16 cellular contexts compared by ENCODE assay signal in the genomic region with DNA sequence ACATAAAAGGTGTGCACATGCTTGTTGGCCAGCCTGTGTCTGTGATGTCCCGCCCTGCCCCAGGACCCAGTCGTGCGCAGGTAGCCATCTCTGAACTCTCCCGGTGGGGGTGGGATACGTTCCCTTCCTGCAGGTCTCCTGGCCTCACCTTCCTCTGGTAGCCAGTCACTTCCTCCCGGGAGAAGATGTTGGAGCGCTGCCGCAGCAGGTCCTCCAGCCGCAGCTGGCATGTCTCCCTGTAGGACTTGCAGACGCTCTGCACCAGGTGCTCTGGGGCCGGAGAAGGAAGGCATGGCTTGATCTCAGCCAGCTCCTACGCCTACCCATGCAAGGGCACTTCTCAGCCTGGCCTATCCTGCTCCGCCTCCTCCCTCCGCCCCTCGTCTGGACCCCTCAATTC. TPM values are rescaled to one million over a fixed set of nuclear protein-coding genes. Genes with fewer than 3 reads are reported as not detected.
DNase-seq lines count a peak whose midpoint lies in the region; ATAC-seq and TF ChIP-seq lines count a peak whose summit lies in the region.
"Had no signal": no experiment of that assay in that cellular context is flagged by ENCODE, and none has a peak within 500 bp of the region (broad histone marks: within the 10 kb centered on the region; RNA-seq: fewer than 3 reads in every experiment).

No MANE protein-coding gene starts in this region.

- no peaks in the 10 kb centered on the region for H3K9me3 ChIP-seq in BLaER1
- H3K9me3 ChIP-seq in CD8-positive, alpha-beta memory T cell (ENCODE audit: low read length) = no peaks in the 10 kb centered on the region
- no peaks in the 10 kb centered on the region for H3K9me3 ChIP-seq in neuronal stem cell (replicated peaks in 1 of 2; ENCODE audit: control insufficient read depth in 2 of 2, insufficient read depth in 1 of 2, low read depth in 1 of 2, low read length in 2 of 2)
- no peaks in the 10 kb centered on the region for H3K9me3 ChIP-seq in hepatocyte (ENCODE audit: low read depth)
- H3K9me3 ChIP-seq: Caco-2 had no signal

- DNase-seq in CD8-positive, alpha-beta memory T cell = peak in 1 of 5 donors; percentile 40
- no peak for DNase-seq in neuronal stem cell (ENCODE audit: low spot score)
- no peak for DNase-seq in activated effector memory CD4-positive, alpha-beta T cell treated with Interleukin-2 at 50 U/mL for 16 hours
- no peak for DNase-seq in NCI-H2171 (lab: John Stamatoyannopoulos, UW)
- DNase-seq in hepatocyte (ENCODE audit: low spot score) = no peak
- DNase-seq: 8988T; AML-193; Caco-2; CD8-positive, alpha-beta T cell; DMS79; H7 had no signal

- POLR2A ChIA-PET in CD8-positive, alpha-beta memory T cell (lab: Charles Lee) = no interaction called here

- peak overlapping the region; percentile 40 for H3K18ac ChIP-seq in neuronal stem cell (ENCODE audit: low read length)

- H4K91ac ChIP-seq in neuronal stem cell (ENCODE audit: low read depth, low read length, poor library complexity) = no peak overlapping the region

- peaks cover 0 to 4% (median 4%) of the 10 kb centered on the region in 3 donors for H3K36me3 Mint-ChIP-seq in CD8-positive, alpha-beta memory T cell
- peaks cover 100% of the 10 kb centered on the region for H3K36me3 Mint-ChIP-seq in activated T-helper 17 cell treated with anti-CD3 and anti-CD28 coated beads, Interleukin-2, amount 50 U/mL, for 72 hours (ENCODE audit: low read depth)
- H3K36me3 Mint-ChIP-seq: CD8-positive, alpha-beta T cell had no signal

- ATAC-seq in activated T-helper 17 cell treated with anti-CD3 and anti-CD28 coated beads, Interleukin-2, amount 50 U/mL, for 72 hours (replicated peaks) = no peak
- no peak for ATAC-seq in GM21390 (IDR thresholded peaks at IDR 0.05; ENCODE audit: unreplicated experiment)
- ATAC-seq: CD8-positive, alpha-beta T cell; GM23338; HepG2 had no signal

- CTCF ChIA-PET in CD8-positive, alpha-beta memory T cell (lab: Charles Lee) = interaction anchor here (1.3 to 2.9 kb wide), 2 partner anchors 10 to 23 kb away, joined by 3 to 10 read pairs; no protein-coding TSS in a partner anchor

- no peak overlapping the region for H2BK120ac ChIP-seq in neuronal stem cell (ENCODE audit: low read depth, low read length)

- H3K27ac ChIP-seq in BLaER1 (no peak overlapping the region), neuronal stem cell (replicated peaks; ENCODE audit: low read length) (no peak overlapping the region), hepatocyte (no peak overlapping the region)
- no peak overlapping the region for H3K27ac ChIP-seq in CD8-positive, alpha-beta memory T cell (ENCODE audit: low read depth, low read length)

- H3K4me3 ChIP-seq in BLaER1 (no peak overlapping the region), neuronal stem cell (ENCODE audit: low read length in 2 of 2) (no peak overlapping the region), hepatocyte (no peak overlapping the region)
- no peak overlapping the region for H3K4me3 ChIP-seq in CD8-positive, alpha-beta memory T cell (ENCODE audit: low read length)
- H3K4me3 ChIP-seq: GM23338 had no signal

- H4K8ac ChIP-seq in neuronal stem cell (ENCODE audit: low read depth, low read length) = no peak overlapping the region

- H3K9ac ChIP-seq in BLaER1 (no peak overlapping the region), neuronal stem cell (ENCODE audit: low read depth, low read length, poor library complexity) (no peak overlapping the region)

- H3K4me2 ChIP-seq in BLaER1 (peak overlapping the region; percentile 86), neuronal stem cell (ENCODE audit: insufficient read depth, low read length, poor library complexity, severe bottlenecking) (no peak overlapping the region), hepatocyte (no peak overlapping the region)
- H3K4me2 ChIP-seq: GM23338 had no signal

- no peaks in the 10 kb centered on the region for H3K79me2 ChIP-seq in hepatocyte

- H2BK15ac ChIP-seq in neuronal stem cell (ENCODE audit: low read length) = peak overlapping the region; percentile 14

- H3K79me1 ChIP-seq in neuronal stem cell (ENCODE audit: low read depth, low read length) = no peaks in the 10 kb centered on the region

- H3K27ac Mint-ChIP-seq in CD8-positive, alpha-beta memory T cell = peak overlapping the region in 7 of 8 donors; percentile 41 to 98 (median 79)
- H3K27ac Mint-ChIP-seq in activated T-helper 17 cell treated with anti-CD3 and anti-CD28 coated beads, Interleukin-2, amount 50 U/mL, for 72 hours = peak overlapping the region; percentile 93
- H3K27ac Mint-ChIP-seq: CD8-positive, alpha-beta T cell; GM23338 had no signal

- H4K20me1 ChIP-seq in BLaER1 (no peaks in the 10 kb centered on the region), hepatocyte (ENCODE audit: insufficient read depth, poor library complexity, severe bottlenecking) (no peaks in the 10 kb centered on the region)

- peak overlapping the region in 4 of 7 donors; percentile 11 to 61 (median 39) for H3K4me3 Mint-ChIP-seq in CD8-positive, alpha-beta memory T cell
- H3K4me3 Mint-ChIP-seq in activated T-helper 17 cell treated with anti-CD3 and anti-CD28 coated beads, Interleukin-2, amount 50 U/mL, for 72 hours = peak overlapping the region; percentile 28
- H3K4me3 Mint-ChIP-seq: GM23338 had no signal

- H2BK5ac ChIP-seq in neuronal stem cell (ENCODE audit: low read length) = no peak overlapping the region

- H3K27me3 Mint-ChIP-seq in CD8-positive, alpha-beta memory T cell = no peaks in the 10 kb centered on the region
- no peaks in the 10 kb centered on the region for H3K27me3 Mint-ChIP-seq in activated T-helper 17 cell treated with anti-CD3 and anti-CD28 coated beads, Interleukin-2, amount 50 U/mL, for 72 hours

- TF ChIP-seq CTCF in hepatocyte (IDR thresholded peaks at IDR 0.05; ENCODE audit: poor library complexity) = no peak

- no peaks in the 10 kb centered on the region for H3K9me3 Mint-ChIP-seq in CD8-positive, alpha-beta memory T cell
- H3K9me3 Mint-ChIP-seq in activated T-helper 17 cell treated with anti-CD3 and anti-CD28 coated beads, Interleukin-2, amount 50 U/mL, for 72 hours = no peaks in the 10 kb centered on the region
- H3K9me3 Mint-ChIP-seq: CD8-positive, alpha-beta T cell; GM23338 had no signal

- no peaks in the 10 kb centered on the region for H3K27me3 ChIP-seq in BLaER1
- no peaks in the 10 kb centered on the region for H3K27me3 ChIP-seq in CD8-positive, alpha-beta memory T cell (ENCODE audit: insufficient read depth, low read length, poor library complexity, severe bottlenecking)
- peaks cover 0 to 86% (median 0%) of the 10 kb centered on the region in 3 experiments for H3K27me3 ChIP-seq in neuronal stem cell (ENCODE audit: control insufficient read depth in 3 of 3, insufficient read depth in 3 of 3, low read depth in 1 of 3, low read length in 3 of 3)
- H3K27me3 ChIP-seq in hepatocyte = no peaks in the 10 kb centered on the region

- H2AK5ac ChIP-seq in neuronal stem cell (ENCODE audit: low read depth, low read length) = no peak overlapping the region

- no CpG with 5 or more reads among the region's 15 CpGs for WGBS in neuronal stem cell (ENCODE audit: extremely low coverage in 2 of 2, insufficient read length in 2 of 2, insufficient replicate concordance in 1 of 2), 2 donors
- WGBS in hepatocyte (ENCODE audit: low lambda C conversion rate, missing lambda C conversion rate) = 91% methylated on average over 15 of the region's 15 CpGs

- H3K4me1 Mint-ChIP-seq in CD8-positive, alpha-beta memory T cell = peaks cover 61 to 76% (median 65%) of the 10 kb centered on the region in 3 donors
- H3K4me1 Mint-ChIP-seq in activated T-helper 17 cell treated with anti-CD3 and anti-CD28 coated beads, Interleukin-2, amount 50 U/mL, for 72 hours = peaks cover 50% of the 10 kb centered on the region

- peak overlapping the region; percentile 32 for H3K14ac ChIP-seq in neuronal stem cell (ENCODE audit: low read length)

- no peaks in the 10 kb centered on the region for H3K9me2 ChIP-seq in hepatocyte (replicated peaks; ENCODE audit: insufficient read depth)

- no peak overlapping the region for H3K4ac ChIP-seq in neuronal stem cell (ENCODE audit: low read length)

- H2AFZ ChIP-seq in neuronal stem cell (ENCODE audit: low read length) = no peak overlapping the region
- no peak overlapping the region for H2AFZ ChIP-seq in hepatocyte
- H2AFZ ChIP-seq: GM23338 had no signal

- H3K23ac ChIP-seq in neuronal stem cell (ENCODE audit: low read depth, low read length, poor library complexity) = peak overlapping the region; percentile 1

- H2BK12ac ChIP-seq in neuronal stem cell (ENCODE audit: low read length) = no peak overlapping the region

- H3K4me1 ChIP-seq in BLaER1 (peaks cover 72% of the 10 kb centered on the region), neuronal stem cell (ENCODE audit: control insufficient read depth in 2 of 2, insufficient read depth in 1 of 2, low read depth in 1 of 2, low read length in 2 of 2) (peaks cover 0 to 4% of the 10 kb centered on the region in 2 donors), hepatocyte (ENCODE audit: insufficient read depth) (no peaks in the 10 kb centered on the region)
- peaks cover 37% of the 10 kb centered on the region for H3K4me1 ChIP-seq in CD8-positive, alpha-beta memory T cell (ENCODE audit: insufficient read depth, low read length)
- H3K4me1 ChIP-seq: Caco-2 had no signal

- no peaks in the 10 kb centered on the region for H3K36me3 ChIP-seq in BLaER1
- no peaks in the 10 kb centered on the region for H3K36me3 ChIP-seq in CD8-positive, alpha-beta memory T cell (ENCODE audit: insufficient read depth, low read length)
- no peaks in the 10 kb centered on the region for H3K36me3 ChIP-seq in neuronal stem cell (replicated peaks in 1 of 2; ENCODE audit: control insufficient read depth in 2 of 2, insufficient read depth in 2 of 2, low read length in 2 of 2)
- H3K36me3 ChIP-seq in hepatocyte (replicated peaks; ENCODE audit: insufficient read depth, low read depth) = no peaks in the 10 kb centered on the region

RNA-seq across cellular contexts. Expression of a gene that starts 9.2 kb away (rescaled TPM):
- under 1 TPM in 1 of 2 experiments, not detected in 1; 0.09 TPM for total RNA-seq in CD8-positive, alpha-beta memory T cell
- 0.28 TPM for polyA plus RNA-seq in CD8-positive, alpha-beta memory T cell
- total RNA-seq in activated T-helper 17 cell treated with anti-CD3 and anti-CD28 coated beads, Interleukin-2, amount 50 U/mL, for 72 hours = 1 to 10 TPM; 1.3 to 4.0 TPM
- not detected for polyA plus RNA-seq in neuronal stem cell (2013, experiment 1 of 2)
- polyA plus RNA-seq in neuronal stem cell (2013, experiment 2 of 2) = not detected
- total RNA-seq in hepatocyte = not detected in 2 replicates
- polyA plus RNA-seq in hepatocyte = not detected in 2 replicates
- total RNA-seq: Caco-2, GM23338 had no signal
- polyA plus RNA-seq: GM23338 had no signal

RNA-seq across cellular contexts. Expression of a gene that starts 17.2 kb away (rescaled TPM):
- 1 to 10 TPM; 1.3 to 1.5 TPM for total RNA-seq in CD8-positive, alpha-beta memory T cell
- 46.4 TPM for polyA plus RNA-seq in CD8-positive, alpha-beta memory T cell
- 10 to 100 TPM; 39.5 to 55.2 TPM for total RNA-seq in activated T-helper 17 cell treated with anti-CD3 and anti-CD28 coated beads, Interleukin-2, amount 50 U/mL, for 72 hours
- 0.01 TPM for polyA plus RNA-seq in neuronal stem cell (2013, experiment 1 of 2)
- 0.01 TPM for polyA plus RNA-seq in neuronal stem cell (2013, experiment 2 of 2)
- total RNA-seq in hepatocyte = 1.2 and 1.3 TPM in 2 replicates
- 0.60 TPM in 1 of 2 replicates, not detected in the other for polyA plus RNA-seq in hepatocyte
- total RNA-seq: Caco-2 had no signal

RNA-seq across cellular contexts. Expression of a gene that starts 24.1 kb away (rescaled TPM):
- 10 to 100 TPM; 16.4 to 17.4 TPM for total RNA-seq in CD8-positive, alpha-beta memory T cell
- 20.5 TPM for polyA plus RNA-seq in CD8-positive, alpha-beta memory T cell
- 10 to 100 TPM; 20.3 to 21.8 TPM for total RNA-seq in activated T-helper 17 cell treated with anti-CD3 and anti-CD28 coated beads, Interleukin-2, amount 50 U/mL, for 72 hours
- polyA plus RNA-seq in neuronal stem cell (2013, experiment 1 of 2) = 16.6 TPM
- polyA plus RNA-seq in neuronal stem cell (2013, experiment 2 of 2) = 15.8 TPM
- 3.4 and 3.8 TPM in 2 replicates for total RNA-seq in hepatocyte
- 1.6 and 1.8 TPM in 2 replicates for polyA plus RNA-seq in hepatocyte

RNA-seq across cellular contexts. Expression of a gene that starts 25.2 kb away (rescaled TPM):
- total RNA-seq in CD8-positive, alpha-beta memory T cell = 1 to 10 TPM; 1.9 to 2.0 TPM
- polyA plus RNA-seq in CD8-positive, alpha-beta memory T cell = 3.7 TPM
- total RNA-seq in activated T-helper 17 cell treated with anti-CD3 and anti-CD28 coated beads, Interleukin-2, amount 50 U/mL, for 72 hours = 1 to 10 TPM; 3.9 to 5.6 TPM
- 0.17 TPM for polyA plus RNA-seq in neuronal stem cell (2013, experiment 1 of 2)
- 0.17 TPM for polyA plus RNA-seq in neuronal stem cell (2013, experiment 2 of 2)
- 0.72 TPM in 1 of 2 replicates, not detected in the other for total RNA-seq in hepatocyte
- 0.96 and 1.1 TPM in 2 replicates for polyA plus RNA-seq in hepatocyte
- total RNA-seq: HepG2 had no signal
- polyA plus RNA-seq: HepG2 had no signal

RNA-seq across cellular contexts. Expression of a gene that starts 39.1 kb away (rescaled TPM):
- not detected for total RNA-seq in CD8-positive, alpha-beta memory T cell
- 0.38 TPM for polyA plus RNA-seq in CD8-positive, alpha-beta memory T cell
- not detected for total RNA-seq in activated T-helper 17 cell treated with anti-CD3 and anti-CD28 coated beads, Interleukin-2, amount 50 U/mL, for 72 hours
- not detected for polyA plus RNA-seq in neuronal stem cell (2013, experiment 1 of 2)
- polyA plus RNA-seq in neuronal stem cell (2013, experiment 2 of 2) = not detected
- not detected in 2 replicates for total RNA-seq in hepatocyte
- polyA plus RNA-seq in hepatocyte = 0.21 and 0.32 TPM in 2 replicates
- total RNA-seq: Caco-2; CD8-positive, alpha-beta T cell; GM23338; H7; HepG2 had no signal
- polyA plus RNA-seq: GM23338, HepG2 had no signal

Comparison
In these comparisons a context has a peak if more than half of its experiments do, and no peak if none do; other contexts are left out.
1. RNA of a gene that starts 17.2 kb away (total RNA-seq): 39.5 to 55.2 TPM in activated T-helper 17 cell treated with anti-CD3 and anti-CD28 coated beads, Interleukin-2, amount 50 U/mL, for 72 hours; 1.3 to 1.5 TPM in CD8-positive, alpha-beta memory T cell and 1.2 to 1.3 TPM in hepatocyte; every median in the first group is over 10 times any median in the second.